In the genomic region with DNA sequence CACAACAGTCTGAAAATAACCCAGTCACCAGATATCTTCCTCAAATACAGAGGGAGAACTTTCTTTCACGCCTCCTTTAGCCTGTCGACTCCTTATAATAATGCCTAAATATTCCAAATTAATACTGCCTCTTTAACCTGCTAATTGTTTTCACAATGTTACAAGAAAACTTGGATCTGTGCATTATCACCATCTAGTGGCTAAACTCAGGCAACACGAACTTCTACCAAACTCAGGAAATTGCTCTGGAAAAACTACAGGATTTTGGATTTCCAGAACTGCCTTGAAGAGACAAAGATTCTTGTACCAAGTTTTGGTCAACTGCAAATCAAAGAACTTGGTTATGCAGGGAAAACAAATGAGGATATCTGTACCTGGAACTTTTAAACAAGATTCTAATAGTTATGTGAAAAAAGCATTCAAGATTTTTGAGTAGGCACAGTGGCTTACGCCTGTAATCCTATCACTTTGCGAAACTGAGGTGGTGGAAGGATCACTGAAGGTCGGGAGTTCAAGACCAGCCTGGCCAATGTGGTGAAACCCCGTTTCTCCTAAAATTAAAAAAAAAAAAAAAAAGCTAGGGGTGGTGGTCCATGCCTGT, we compare ENCODE assay signal across 1 cellular context.
TF ChIP-seq lines count a peak whose summit lies in the region.

No MANE protein-coding gene starts in this region.

TF ChIP-seq in H1, 55 proteins besides CTCF, POLR2A, EP300 and RAD21:
- no peak for TF ChIP-seq SAP30 (IDR thresholded peaks at IDR 0.05; ENCODE audit: insufficient read depth, insufficient replicate concordance, low read length)
- TF ChIP-seq SRF (IDR thresholded peaks at IDR 0.05; ENCODE audit: low read depth, low read length): no peak
- TF ChIP-seq SP4 (IDR thresholded peaks at IDR 0.05; ENCODE audit: low read length): no peak
- no peak for TF ChIP-seq KDM1A (IDR thresholded peaks at IDR 0.05; ENCODE audit: borderline replicate concordance, low read length)
